In genomic region chr22:46108564-46109473, GRCh38 we compare ENCODE assay signal across 8 cellular contexts. TPM values are rescaled to one million over a fixed set of nuclear protein-coding genes. Genes with fewer than 3 reads are reported as not detected.
A peak's percentile ranks its signal among the peaks of the same experiment; 100 is the strongest.
DNase-seq lines count a peak whose midpoint lies in the region; ATAC-seq, FAIRE-seq and TF ChIP-seq lines count a peak whose summit lies in the region.

No MANE protein-coding gene starts in this region.

- H3K4me2 ChIP-seq in mammary epithelial cell (ENCODE audit: insufficient read depth, low read depth, low read length): no peak overlapping the region

- H3K4me3 ChIP-seq in mammary epithelial cell (replicated peaks in 1 of 3; ENCODE audit: insufficient read depth in 1 of 3, low read depth in 2 of 3, low read length in 3 of 3) (no peak overlapping the region), kidney (ENCODE audit: low read length in 2 of 2) (peak overlapping the region in 1 of 2 donors; percentile 67), testis (no peak overlapping the region)

- H4K20me1 ChIP-seq in mammary epithelial cell (ENCODE audit: insufficient read depth, low read length): peaks cover 2% of the 10 kb centered on the region

- WGBS in mammary epithelial cell (ENCODE audit: low coverage, missing lambda C conversion rate): 52% methylated on average over 16 of the region's 20 CpGs
- 47 to 56% methylated on average over 8 to 20 of the region's 20 CpGs for WGBS in testis, 2 donors

- CTCF ChIA-PET in mammary epithelial cell (lab: Charles Lee; ENCODE audit: low non-redundant PET): no interaction called here

- no peak for TF ChIP-seq POLR2A in testis (IDR thresholded peaks at IDR 0.05)

- FAIRE-seq in kidney (lab: Jason Lieb, UNC): no peak

- ATAC-seq in HG03045 (IDR thresholded peaks at IDR 0.05; ENCODE audit: unreplicated experiment): no peak

- H2AFZ ChIP-seq in mammary epithelial cell (ENCODE audit: low read depth, low read length): no peak overlapping the region

- no peaks in the 10 kb centered on the region for H3K4me1 Mint-ChIP-seq in activated T-helper 2 cell treated with anti-CD3 and anti-CD28 coated beads, Interferon-gamma antibody, Interleukin-2, Interleukin-4, amounts not matched to agents 10 μg/mL and 5 μg/mL and 100 μg/mL, durations not matched to agents 14 hours and 24 hours and 36 hours (ENCODE audit: low read depth)

- no peaks in the 10 kb centered on the region for H3K27me3 Mint-ChIP-seq in activated T-helper 2 cell treated with anti-CD3 and anti-CD28 coated beads, Interferon-gamma antibody, Interleukin-2, Interleukin-4, amounts not matched to agents 10 μg/mL and 5 μg/mL and 100 μg/mL, durations not matched to agents 14 hours and 24 hours and 36 hours (ENCODE audit: low read depth)

- in situ Hi-C loops in mammary epithelial cell (cut with MboI; ENCODE audit: low sequenced_read_pairs in 2 of 2): loop anchor here (5.0 to 25.0 kb wide), 3 partner anchors 52 to 428 kb away; partner anchors contain the start of gene CELSR1 (in 1 of the 2)

- H3K27me3 ChIP-seq in mammary epithelial cell (ENCODE audit: insufficient read depth, low read length): no peaks in the 10 kb centered on the region
- H3K27me3 ChIP-seq in testis: no peaks in the 10 kb centered on the region

- peak in 1 of 2 donors; percentile 8 for TF ChIP-seq CTCF in mammary epithelial cell (conservative IDR thresholded peaks at IDR 0.05 in 1 of 2, IDR thresholded peaks at IDR 0.05 in 1 of 2; ENCODE audit: extremely low read depth in 1 of 2, insufficient read depth in 1 of 2, low read depth in 1 of 2, low read length in 2 of 2)
- no peak for TF ChIP-seq CTCF in kidney (IDR thresholded peaks at IDR 0.05; ENCODE audit: borderline replicate concordance, extremely low read depth, insufficient read depth)
- TF ChIP-seq CTCF in testis (IDR thresholded peaks at IDR 0.05): peak in 1 of 3 experiments; percentile 5

- peaks cover 43% of the 10 kb centered on the region for H3K79me2 ChIP-seq in mammary epithelial cell (ENCODE audit: insufficient read depth, low read length)

- dilution Hi-C loops in mammary epithelial cell (cut with HindIII; ENCODE audit: low sequenced_read_pairs): no loop called here

- peaks cover 87% of the 10 kb centered on the region for H3K4me1 ChIP-seq in mammary epithelial cell (ENCODE audit: insufficient read depth, low read length)
- peaks cover 52 to 81% of the 10 kb centered on the region in 2 donors for H3K4me1 ChIP-seq in kidney (ENCODE audit: control insufficient read depth in 1 of 2, insufficient read depth in 1 of 2, low read depth in 1 of 2, low read length in 2 of 2)
- peaks cover 98% of the 10 kb centered on the region for H3K4me1 ChIP-seq in testis

- H3K27ac ChIP-seq in mammary epithelial cell (ENCODE audit: insufficient read depth, low read depth, low read length): no peak overlapping the region
- peak overlapping the region; percentile 81 to 92 for H3K27ac ChIP-seq in kidney (ENCODE audit: low read depth in 2 of 2, low read length in 2 of 2)
- H3K27ac ChIP-seq in testis: peak overlapping the region; percentile 52 to 95

- H3K9ac ChIP-seq in mammary epithelial cell (ENCODE audit: insufficient read depth, low read length) (no peak overlapping the region), kidney (ENCODE audit: low read length in 2 of 2) (peak overlapping the region; percentile 25 to 29)

- DNase-seq in HuH-7 (ENCODE audit: low spot score) (peak; percentile 72), mammary epithelial cell (peak; percentile 58), kidney (no peak), testis (peak; percentile 88), hippocampal formation (lab: John Stamatoyannopoulos, UW) (no peak), COR-L47 (lab: John Stamatoyannopoulos, UW) (no peak)
- no peak for DNase-seq in activated T-helper 2 cell treated with anti-CD3 and anti-CD28 coated beads, Interferon-gamma antibody, Interleukin-2, Interleukin-4, amounts not matched to agents 10 μg/mL and 5 μg/mL and 100 μg/mL, durations not matched to agents 14 hours and 24 hours and 36 hours (ENCODE audit: low spot score)

- H3K36me3 Mint-ChIP-seq in activated T-helper 2 cell treated with anti-CD3 and anti-CD28 coated beads, Interferon-gamma antibody, Interleukin-2, Interleukin-4, amounts not matched to agents 10 μg/mL and 5 μg/mL and 100 μg/mL, durations not matched to agents 14 hours and 24 hours and 36 hours (ENCODE audit: low read depth): no peaks in the 10 kb centered on the region

- peaks cover 14% of the 10 kb centered on the region for H3K36me3 ChIP-seq in mammary epithelial cell (ENCODE audit: insufficient read depth, low read length)
- H3K36me3 ChIP-seq in kidney (ENCODE audit: control insufficient read depth in 1 of 2, insufficient read depth in 2 of 2, low read length in 2 of 2): peaks cover 9 to 48% of the 10 kb centered on the region in 2 donors
- no peaks in the 10 kb centered on the region for H3K36me3 ChIP-seq in testis (ENCODE audit: low read depth, missing control alignments)

- no peak overlapping the region for H3K4me3 Mint-ChIP-seq in activated T-helper 2 cell treated with anti-CD3 and anti-CD28 coated beads, Interferon-gamma antibody, Interleukin-2, Interleukin-4, amounts not matched to agents 10 μg/mL and 5 μg/mL and 100 μg/mL, durations not matched to agents 14 hours and 24 hours and 36 hours (ENCODE audit: low read depth)

- intact Hi-C loops in mammary epithelial cell (cut with micrococcal nuclease): no loop called here
- intact Hi-C loops in kidney (cut with DNase I): no loop called here
- intact Hi-C loops in testis (cut with DNase I; ENCODE audit: low total_unique reads): no loop called here
- intact Hi-C loops in activated T-helper 2 cell treated with anti-CD3 and anti-CD28 coated beads, Interferon-gamma antibody, Interleukin-2, Interleukin-4, amounts not matched to agents 10 μg/mL and 5 μg/mL and 100 μg/mL, durations not matched to agents 14 hours and 24 hours and 36 hours (cut with micrococcal nuclease): no loop called here

- no TSS peak for BruUV-seq in mammary epithelial cell (replicated peaks; lab: Mats Ljungman, UMichigan)

- H3K9me3 ChIP-seq in mammary epithelial cell (replicated peaks; ENCODE audit: insufficient read depth, low read length): no peaks in the 10 kb centered on the region
- no peaks in the 10 kb centered on the region for H3K9me3 ChIP-seq in kidney (ENCODE audit: control insufficient read depth in 1 of 2, low read length in 2 of 2)
- no peaks in the 10 kb centered on the region for H3K9me3 ChIP-seq in testis

- no peak overlapping the region for H3K27ac Mint-ChIP-seq in activated T-helper 2 cell treated with anti-CD3 and anti-CD28 coated beads, Interferon-gamma antibody, Interleukin-2, Interleukin-4, amounts not matched to agents 10 μg/mL and 5 μg/mL and 100 μg/mL, durations not matched to agents 14 hours and 24 hours and 36 hours

- no peaks in the 10 kb centered on the region for H3K9me3 Mint-ChIP-seq in activated T-helper 2 cell treated with anti-CD3 and anti-CD28 coated beads, Interferon-gamma antibody, Interleukin-2, Interleukin-4, amounts not matched to agents 10 μg/mL and 5 μg/mL and 100 μg/mL, durations not matched to agents 14 hours and 24 hours and 36 hours

RNA-seq across cellular contexts. Expression of gene PPARA, which starts 41.5 kb away (rescaled TPM):
- total RNA-seq in mammary epithelial cell (10 to 100 TPM; 10.3 to 15.5 TPM), kidney (36.8 TPM), testis (10 to 100 TPM; 18.1 to 19.9 TPM)
- polyA plus RNA-seq in mammary epithelial cell (7.4 TPM), kidney (ENCODE audit: insufficient read depth, low read depth, low replicate concordance) (15.8 TPM), testis (ENCODE audit: insufficient read depth, low read depth, low replicate concordance) (4.8 TPM)
- 46.3 TPM for polyA minus RNA-seq in mammary epithelial cell
- total RNA-seq in activated T-helper 2 cell treated with anti-CD3 and anti-CD28 coated beads, Interferon-gamma antibody, Interleukin-2, Interleukin-4, amounts not matched to agents 10 μg/mL and 5 μg/mL and 100 μg/mL, durations not matched to agents 14 hours and 24 hours and 36 hours: 14.0 and 14.5 TPM in 2 replicates

Comparison
In these comparisons a context has a peak if more than half of its experiments do, and no peak if none do; other contexts are left out.
1. DNase-seq: peak in HuH-7 (single experiment), mammary epithelial cell (single experiment) and testis (single experiment); none in kidney (single experiment), activated T-helper 2 cell treated with anti-CD3 and anti-CD28 coated beads, Interferon-gamma antibody, Interleukin-2, Interleukin-4, amounts not matched to agents 10 μg/mL and 5 μg/mL and 100 μg/mL, durations not matched to agents 14 hours and 24 hours and 36 hours (single experiment), hippocampal formation (0 of 2) and COR-L47 (single experiment).